Comparison of ENCODE assay signal across 8 cellular contexts in genomic region chr12:49129332-49130150, GRCh38. TPM values are rescaled to one million over a fixed set of nuclear protein-coding genes. Genes with fewer than 3 reads are reported as not detected.
A peak's percentile ranks its signal among the peaks of the same experiment; 100 is the strongest.
DNase-seq lines count a peak whose midpoint lies in the region; ATAC-seq lines count a peak whose summit lies in the region.

No MANE protein-coding gene starts in this region.

- peaks cover 18% of the 10 kb centered on the region for H3K4me1 ChIP-seq in HUES48 (ENCODE audit: control insufficient read depth, insufficient read depth, low read length)
- H3K4me1 ChIP-seq in iPS DF 6.9 (ENCODE audit: control insufficient read depth, insufficient read depth, low read length), result peaks cover 1% of the 10 kb centered on the region; the same call in 1 of the 2 replicates

- no peaks in the 10 kb centered on the region for H3K9me3 Mint-ChIP-seq in activated naive CD4-positive, alpha-beta T cell treated with anti-CD3 and anti-CD28 coated beads, Interleukin-2, amount 50 U/mL, for 72 hours

- peaks cover 26% of the 10 kb centered on the region for H3K36me3 ChIP-seq in HUES48 (ENCODE audit: control insufficient read depth, insufficient read depth, low read length)
- H3K36me3 ChIP-seq in iPS DF 6.9 (ENCODE audit: control insufficient read depth, insufficient read depth, low read length), result peaks cover 14% of the 10 kb centered on the region; the same call in 1 of the 2 replicates

- H3K36me3 Mint-ChIP-seq in activated naive CD4-positive, alpha-beta T cell treated with anti-CD3 and anti-CD28 coated beads, Interleukin-2, amount 50 U/mL, for 72 hours, result peaks cover 40 to 45% of the 10 kb centered on the region in 2 donors

- intact Hi-C loops in head of caudate nucleus (cut with DNase I), result loop anchor here (1.0 to 5.0 kb wide), 2 partner anchors 42 to 58 kb away; no protein-coding TSS in a partner anchor

- no peak for ATAC-seq in activated naive CD4-positive, alpha-beta T cell treated with anti-CD3 and anti-CD28 coated beads, Interleukin-2, amount 50 U/mL, for 72 hours
- ATAC-seq in stimulated activated naive CD8-positive, alpha-beta T cell treated with anti-CD3 and anti-CD28 coated beads, Interleukin-15, Interleukin-2, amounts not matched to agents 100 U/mL and 50 U/mL, for 24 hours, result no peak

- H3K27ac ChIP-seq in HUES48 (ENCODE audit: low read depth, low read length) (peak overlapping the region; percentile 96), iPS DF 6.9 (ENCODE audit: low read length) (no peak overlapping the region)

- H3K27me3 ChIP-seq in HUES48 (ENCODE audit: control insufficient read depth, insufficient read depth, low read length) (no peaks in the 10 kb centered on the region), iPS DF 6.9 (ENCODE audit: control insufficient read depth, insufficient read depth, low read length) (no peaks in the 10 kb centered on the region)

- peak overlapping the region; percentile 83 for H3K4me3 ChIP-seq in HUES48 (ENCODE audit: low read depth, low read length)
- peak overlapping the region; percentile 85; the same call in 1 of the 2 replicates for H3K4me3 ChIP-seq in iPS DF 6.9 (ENCODE audit: low read length)

- WGBS in iPS DF 6.9 (ENCODE audit: insufficient coverage, insufficient read length), result no CpG with 5 or more reads among the region's 18 CpGs

- peak overlapping the region; percentile 93 for H3K9ac ChIP-seq in HUES48 (ENCODE audit: low read depth, low read length)

- peak overlapping the region; percentile 99 to 100 for H3K27ac Mint-ChIP-seq in activated naive CD4-positive, alpha-beta T cell treated with anti-CD3 and anti-CD28 coated beads, Interleukin-2, amount 50 U/mL, for 72 hours

- H3K9me3 ChIP-seq in HUES48 (ENCODE audit: control insufficient read depth, insufficient read depth, low read length) (no peaks in the 10 kb centered on the region), iPS DF 6.9 (ENCODE audit: control insufficient read depth, insufficient read depth, low read length) (no peaks in the 10 kb centered on the region)

- DNase-seq in activated naive CD4-positive, alpha-beta T cell treated with anti-CD3 and anti-CD28 coated beads, Interleukin-2, amount 50 U/mL, for 72 hours (ENCODE audit: low spot score in 2 of 2), result peak in 1 of 2 donors; percentile 56
- DNase-seq in iPS DF 6.9 (ENCODE audit: low read depth, low spot score) (no peak), head of caudate nucleus (no peak), activated gamma-delta T cell treated with Interleukin-2 at 50 U/mL for 16 hours (no peak), NCI-H524 treated with DMSO at 0.1 percent for 48 hours (lab: John Stamatoyannopoulos, UW) (no peak), HT-29 (ENCODE audit: low spot score) (no peak)
- DNase-seq in stimulated activated naive CD8-positive, alpha-beta T cell treated with anti-CD3 and anti-CD28 coated beads, Interleukin-15, Interleukin-2, amounts not matched to agents 100 U/mL and 50 U/mL, for 24 hours, result peak; percentile 13

RNA-seq across cellular contexts. Expression of gene TUBA1B, which starts 1.7 kb away (rescaled TPM):
- 1,000 to 10,000 TPM; 2,180 to 2,388 TPM for total RNA-seq in activated naive CD4-positive, alpha-beta T cell treated with anti-CD3 and anti-CD28 coated beads, Interleukin-2, amount 50 U/mL, for 72 hours
- total RNA-seq in HT-29 (2014; rRNA removed; shearing (Covaris generic)), result 2,713 and 2,908 TPM in 2 replicates

RNA-seq across cellular contexts. Expression of gene LMBR1L, which starts 18.9 kb away (rescaled TPM):
- total RNA-seq in activated naive CD4-positive, alpha-beta T cell treated with anti-CD3 and anti-CD28 coated beads, Interleukin-2, amount 50 U/mL, for 72 hours, result 100 to 1,000 TPM in 1 of 2 donors, 10 to 100 TPM in 1; 64.0 to 134 TPM
- total RNA-seq in HT-29 (2014; rRNA removed; shearing (Covaris generic)), result 16.1 and 24.6 TPM in 2 replicates

RNA-seq across cellular contexts. Expression of gene DHH, which starts 34.9 kb away (rescaled TPM):
- 1 to 10 TPM in 1 of 2 donors, under 1 TPM in 1; 0.19 to 1.0 TPM for total RNA-seq in activated naive CD4-positive, alpha-beta T cell treated with anti-CD3 and anti-CD28 coated beads, Interleukin-2, amount 50 U/mL, for 72 hours
- total RNA-seq in HT-29 (2014; rRNA removed; shearing (Covaris generic)), result 0.28 TPM in 1 of 2 replicates, not detected in the other

RNA-seq across cellular contexts. Expression of gene TUBA1A, which starts 59.3 kb away (rescaled TPM):
- total RNA-seq in activated naive CD4-positive, alpha-beta T cell treated with anti-CD3 and anti-CD28 coated beads, Interleukin-2, amount 50 U/mL, for 72 hours, result 100 to 1,000 TPM in 1 of 2 donors, 10 to 100 TPM in 1; 37.7 to 106 TPM
- 6.1 and 7.3 TPM in 2 replicates for total RNA-seq in HT-29 (2014; rRNA removed; shearing (Covaris generic))

RNA-seq across cellular contexts. Expression of gene RHEBL1, which starts 59.8 kb away (rescaled TPM):
- 10 to 100 TPM; 12.7 to 19.7 TPM for total RNA-seq in activated naive CD4-positive, alpha-beta T cell treated with anti-CD3 and anti-CD28 coated beads, Interleukin-2, amount 50 U/mL, for 72 hours
- 1.4 and 1.7 TPM in 2 replicates for total RNA-seq in HT-29 (2014; rRNA removed; shearing (Covaris generic))
